In the genomic region with DNA sequence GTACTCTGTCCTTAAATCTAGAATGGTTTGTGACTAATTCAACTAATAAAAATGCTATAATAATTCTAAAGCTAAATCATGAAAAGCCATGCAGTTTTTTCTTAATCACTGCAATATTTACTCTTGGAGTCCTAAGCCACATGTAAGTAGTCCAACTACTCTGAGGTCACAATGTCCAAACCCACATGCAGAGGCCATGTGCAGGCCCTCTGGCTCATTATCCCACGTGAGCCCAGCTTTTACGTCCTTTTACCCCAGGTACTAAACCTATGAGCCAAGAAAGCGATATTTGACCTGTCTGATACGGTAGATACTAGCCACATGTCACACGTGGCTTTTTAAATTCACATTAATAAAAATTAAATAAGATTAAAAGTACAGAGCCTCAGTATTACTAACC, we compare ENCODE assay signal across 38 cellular contexts. TPM values are rescaled to one million over a fixed set of nuclear protein-coding genes. Genes with fewer than 3 reads are reported as not detected.
"Had no signal": no experiment of that assay in that cellular context is flagged by ENCODE, and none has a peak within 500 bp of the region (broad histone marks: within the 10 kb centered on the region; RNA-seq: fewer than 3 reads in every experiment).

No MANE protein-coding gene starts in this region.

- DNase-seq: Karpas-422, Kasumi-1, MG63, MM.1S, MV-4-11, NCI-H1048, NCI-H1092, NCI-H1092 treated with DMSO at 0.1 percent for 48 hours, NCI-H1105, NCI-H1105 treated with DMSO at 0.1 percent for 48 hours, NCI-H1417, NCI-H1417 treated with DMSO at 0.1 percent for 48 hours, NCI-H1436, NCI-H1436 treated with DMSO at 0.1 percent for 48 hours, NCI-H146, NCI-H1694, NCI-H1694 treated with DMSO at 0.1 percent for 48 hours, NCI-H187, NCI-H187 treated with DMSO at 0.1 percent for 48 hours, NCI-H1930, NCI-H2029, NCI-H2029 treated with DMSO at 0.1 percent for 48 hours, NCI-H2081, NCI-H2081 treated with DMSO at 0.1 percent for 48 hours, NCI-H2107, NCI-H2171, NCI-H2171 treated with DMSO at 0.1 percent for 48 hours, NCI-H2227 treated with DMSO at 0.1 percent for 48 hours, NCI-H226, NCI-H345, NCI-H446, NCI-H446 treated with DMSO at 0.1 percent for 48 hours, NCI-H510A, NCI-H510A treated with DMSO at 0.1 percent for 48 hours, NCI-H524 had no signal

- H3K9me3 ChIP-seq: MG63 had no signal

- H3K27me3 ChIP-seq: MG63 had no signal

- H3K36me3 ChIP-seq: MG63 had no signal

- H3K4me3 ChIP-seq: MG63 had no signal

RNA-seq across cellular contexts. Expression of a gene that starts 12.5 kb away (rescaled TPM):
- total RNA-seq: M059J had no signal

RNA-seq across cellular contexts. Expression of a gene that starts 32.2 kb away (rescaled TPM):
- total RNA-seq: M059J, MCF 10A, NCI-H460 had no signal

RNA-seq across cellular contexts. Expression of a gene that starts 47.6 kb away (rescaled TPM):
- total RNA-seq: M059J had no signal
